Comparison of ENCODE assay signal across 26 cellular contexts in the genomic region with DNA sequence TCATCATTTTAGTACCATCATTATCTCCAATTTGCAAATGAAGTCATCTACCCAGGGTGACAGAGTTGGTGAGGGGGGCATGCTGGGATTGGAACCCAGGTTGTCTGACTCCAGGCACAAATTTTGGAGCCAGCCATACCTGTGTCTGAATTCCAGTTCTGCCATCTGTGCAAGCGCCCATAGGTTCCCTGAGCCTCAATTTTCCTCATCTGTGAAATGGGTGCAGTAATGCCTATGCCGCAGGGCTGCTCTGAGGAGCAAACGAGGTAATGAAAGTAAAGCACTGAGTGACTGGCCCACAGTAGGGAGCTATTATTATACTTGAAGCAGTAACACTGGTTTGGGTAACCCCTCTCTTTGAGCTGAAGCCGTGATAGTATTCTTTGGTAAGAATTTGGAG.
"Had no signal": no experiment of that assay in that cellular context is flagged by ENCODE, and none has a peak within 500 bp of the region (broad histone marks: within the 10 kb centered on the region; RNA-seq: fewer than 3 reads in every experiment).

No MANE protein-coding gene starts in this region.

- H3K27me3 Mint-ChIP-seq: activated CD4-positive, alpha-beta T cell treated with anti-CD3 and anti-CD28 coated beads, Interleukin-2, amount 10 ng/mL, durations not matched to agents 7 days and 5 days had no signal

- H3K36me3 ChIP-seq: transverse colon had no signal

- H3K27me3 ChIP-seq: body of pancreas, heart left ventricle, transverse colon had no signal

- H3K27ac ChIP-seq: body of pancreas, spleen had no signal

- FAIRE-seq: keratinocyte, urothelium cell line had no signal

- H3K9me3 ChIP-seq: body of pancreas, heart left ventricle, lower lobe of right lung, spleen, transverse colon had no signal

- H3K27ac Mint-ChIP-seq: activated CD4-positive, alpha-beta T cell treated with anti-CD3 and anti-CD28 coated beads, Interleukin-2, amount 10 ng/mL, durations not matched to agents 7 days and 5 days; activated CD8-positive, alpha-beta memory T cell treated with anti-CD3 and anti-CD28 coated beads, Interleukin-2, amount 10 ng/mL, durations not matched to agents 7 days and 5 days; activated CD8-positive, alpha-beta T cell treated with anti-CD3 and anti-CD28 coated beads for 36 hours; activated naive CD4-positive, alpha-beta T cell treated with anti-CD3 and anti-CD28 coated beads, Interleukin-2, amount 10 ng/mL, durations not matched to agents 7 days and 5 days had no signal

- H3K4me1 Mint-ChIP-seq: activated CD8-positive, alpha-beta memory T cell treated with anti-CD3 and anti-CD28 coated beads, Interleukin-2, amount 10 ng/mL, durations not matched to agents 7 days and 5 days; activated naive CD4-positive, alpha-beta T cell treated with anti-CD3 and anti-CD28 coated beads, Interleukin-2, amount 10 ng/mL, durations not matched to agents 7 days and 5 days; naive B cell had no signal

- H3K4me3 ChIP-seq: body of pancreas, heart left ventricle, lower lobe of right lung, spleen, transverse colon had no signal

- H3K36me3 Mint-ChIP-seq: activated CD8-positive, alpha-beta memory T cell treated with anti-CD3 and anti-CD28 coated beads, Interleukin-2, amount 10 ng/mL, durations not matched to agents 7 days and 5 days; activated naive CD4-positive, alpha-beta T cell treated with anti-CD3 and anti-CD28 coated beads, Interleukin-2, amount 10 ng/mL, durations not matched to agents 7 days and 5 days; naive B cell had no signal

- H3K9me3 Mint-ChIP-seq: activated CD4-positive, alpha-beta T cell treated with anti-CD3 and anti-CD28 coated beads, Interleukin-2, amount 10 ng/mL, durations not matched to agents 7 days and 5 days; activated CD8-positive, alpha-beta T cell treated with anti-CD3 and anti-CD28 coated beads for 36 hours; activated naive CD4-positive, alpha-beta T cell treated with anti-CD3 and anti-CD28 coated beads, Interleukin-2, amount 10 ng/mL, durations not matched to agents 7 days and 5 days; neural crest cell had no signal

- H3K4me3 Mint-ChIP-seq: activated CD4-positive, alpha-beta T cell treated with anti-CD3 and anti-CD28 coated beads, Interleukin-2, amount 10 ng/mL, durations not matched to agents 7 days and 5 days; activated CD8-positive, alpha-beta memory T cell treated with anti-CD3 and anti-CD28 coated beads, Interleukin-2, amount 10 ng/mL, durations not matched to agents 7 days and 5 days; activated CD8-positive, alpha-beta T cell treated with anti-CD3 and anti-CD28 coated beads for 36 hours; activated naive CD4-positive, alpha-beta T cell treated with anti-CD3 and anti-CD28 coated beads, Interleukin-2, amount 10 ng/mL, durations not matched to agents 7 days and 5 days; naive B cell; neural crest cell had no signal

- ATAC-seq: activated CD4-positive, CD25-positive, alpha-beta regulatory T cell treated with anti-CD3 and anti-CD28 coated beads, Interleukin-2, amount 50 U/mL, for 24 hours; activated CD8-positive, alpha-beta memory T cell treated with anti-CD3 and anti-CD28 coated beads, Interleukin-2, amount 10 ng/mL, durations not matched to agents 7 days and 5 days; activated CD8-positive, alpha-beta T cell treated with anti-CD3 and anti-CD28 coated beads for 36 hours; body of pancreas; esophagus mucosa; lower lobe of right lung; stimulated activated naive CD8-positive, alpha-beta T cell treated with anti-CD3 and anti-CD28 coated beads, Interleukin-15, Interleukin-2, amounts not matched to agents 100 U/mL and 50 U/mL, for 24 hours had no signal

- DNase-seq: activated CD4-positive, alpha-beta T cell treated with anti-CD3 and anti-CD28 coated beads, Interleukin-2, amount 10 ng/mL, durations not matched to agents 7 days and 5 days; activated CD8-positive, alpha-beta memory T cell treated with anti-CD3 and anti-CD28 coated beads, Interleukin-2, amount 10 ng/mL, durations not matched to agents 7 days and 5 days; activated CD8-positive, alpha-beta T cell treated with anti-CD3 and anti-CD28 coated beads for 36 hours; activated effector memory CD4-positive, alpha-beta T cell treated with anti-CD3 and anti-CD28 coated beads, Interleukin-2, amount 50 U/mL, for 16 hours; activated naive CD4-positive, alpha-beta T cell treated with anti-CD3 and anti-CD28 coated beads, Interleukin-2, amount 10 ng/mL, durations not matched to agents 7 days and 5 days; activated T-cell treated with anti-CD3 and anti-CD28 coated beads for 4 hours; amygdala; body of pancreas; central memory CD4-positive, alpha-beta T cell; dermis blood vessel endothelial cell; effector CD8-positive, alpha-beta T cell; heart left ventricle; lower lobe of right lung; naive B cell; occipital lobe; posterior cingulate gyrus; retina; spleen; stimulated activated CD4-positive, alpha-beta T cell treated with anti-CD3 and anti-CD28 coated beads, Interleukin-4, amount 100 ng/mL, for 4 hours; stimulated activated naive CD8-positive, alpha-beta T cell treated with anti-CD3 and anti-CD28 coated beads, Interleukin-15, Interleukin-2, amounts not matched to agents 100 U/mL and 50 U/mL, for 24 hours; transverse colon had no signal
